ENCODE assay signal across 30 cellular contexts in the genomic region with DNA sequence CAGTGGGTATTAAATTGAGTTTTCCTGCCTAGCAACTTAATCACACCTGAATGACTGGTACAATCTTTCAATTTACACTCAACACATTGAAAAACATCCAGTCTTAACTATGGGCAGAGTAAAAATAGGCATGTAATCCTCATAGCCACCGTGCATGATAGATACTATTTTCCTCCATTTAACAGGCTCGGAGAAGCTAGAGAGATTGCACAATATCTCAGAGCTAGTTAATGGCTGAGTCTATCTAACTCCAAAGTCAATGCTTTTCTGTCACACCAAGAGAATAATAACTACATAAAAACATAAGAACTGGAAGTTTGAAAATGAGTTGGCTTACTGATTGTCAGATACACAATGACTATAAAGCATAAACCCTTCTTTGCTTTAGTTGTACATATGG. TPM values are rescaled to one million over a fixed set of nuclear protein-coding genes. Genes with fewer than 3 reads are reported as not detected.
"Had no signal": no experiment of that assay in that cellular context is flagged by ENCODE, and none has a peak within 500 bp of the region (broad histone marks: within the 10 kb centered on the region; RNA-seq: fewer than 3 reads in every experiment).

No MANE protein-coding gene starts in this region.

- H3K4me1 ChIP-seq: left lung, lower lobe of right lung, neural progenitor cell, parathyroid adenoma, right atrium auricular region, upper lobe of left lung, vagina had no signal

- DNase-seq: heart left ventricle; kidney glomerular epithelial cell; left colon; left lung; lower lobe of right lung; mammary epithelial cell; mesendoderm; naive B cell; natural killer cell; nephron progenitor cell; occipital lobe; sigmoid colon; small intestine; stimulated activated CD4-positive, alpha-beta T cell treated with anti-CD3 and anti-CD28 coated beads, Interleukin-1b, Interleukin-23, amount 100 ng/mL, for 48 hours; stimulated activated CD4-positive, alpha-beta T cell treated with anti-CD3 and anti-CD28 coated beads, Interleukin-2, amount 100 ng/mL, for 48 hours; stimulated activated CD4-positive, alpha-beta T cell treated with anti-CD3 and anti-CD28 coated beads, Interleukin-4, amount 100 ng/mL, for 4 hours; stimulated activated CD8-positive, alpha-beta memory T cell treated with anti-CD3 and anti-CD28 coated beads, Interleukin-4, amount 100 ng/mL, for 48 hours; stimulated activated naive CD4-positive, alpha-beta T cell treated with Interleukin-2 at 50 U/mL for 16 hours; stimulated activated naive CD8-positive, alpha-beta T cell treated with anti-CD3 and anti-CD28 coated beads, Interleukin-15, amount 100 ng/mL, for 72 hours; substantia nigra; upper lobe of left lung had no signal

- H3K4me2 ChIP-seq: neural progenitor cell had no signal

- FAIRE-seq: keratinocyte, small intestine had no signal

- H3K27ac ChIP-seq: heart left ventricle, left lung, lower lobe of right lung, neural progenitor cell, neutrophil, parathyroid adenoma, right atrium auricular region, sigmoid colon, tibial nerve, upper lobe of left lung, vagina had no signal

- H3K79me2 ChIP-seq: parathyroid adenoma had no signal

- H3K9ac ChIP-seq: neural progenitor cell, parathyroid adenoma had no signal

- H3K4me3 ChIP-seq: heart left ventricle, left lung, lower lobe of right lung, neural progenitor cell, right atrium auricular region, sigmoid colon, tibial nerve, upper lobe of left lung, vagina had no signal

- H2AFZ ChIP-seq: neural progenitor cell, parathyroid adenoma had no signal

- H3K36me3 ChIP-seq: heart left ventricle, left lung, lower lobe of right lung, neural progenitor cell, neutrophil, right atrium auricular region, sigmoid colon, tibial nerve, upper lobe of left lung, vagina had no signal

- H3K27me3 ChIP-seq: heart left ventricle, left lung, neural progenitor cell, neutrophil, right atrium auricular region, sigmoid colon, tibial nerve, upper lobe of left lung, vagina had no signal

- ATAC-seq: heart left ventricle; left colon; left lung; lower lobe of right lung; natural killer cell; stimulated activated memory B cell treated with anti-CD40 and anti-IgM and Interleukin-4, amounts not matched to agents 10 μg/mL and 1 μg/mL and 100 μg/mL, for 72 hours; stimulated activated naive CD8-positive, alpha-beta T cell treated with anti-CD3 and anti-CD28 coated beads, Interleukin-15, amount 100 ng/mL, for 72 hours had no signal

- H3K9me3 ChIP-seq: heart left ventricle, left lung, lower lobe of right lung, neutrophil, right atrium auricular region, sigmoid colon, tibial nerve, upper lobe of left lung, vagina had no signal

RNA-seq across cellular contexts. Expression of a gene that starts 36.8 kb away (rescaled TPM):
- total RNA-seq: mammary epithelial cell, mononuclear cell, natural killer cell had no signal
- polyA plus RNA-seq: mammary epithelial cell had no signal
